Comparison of ENCODE assay signal across 19 cellular contexts in the genomic region with DNA sequence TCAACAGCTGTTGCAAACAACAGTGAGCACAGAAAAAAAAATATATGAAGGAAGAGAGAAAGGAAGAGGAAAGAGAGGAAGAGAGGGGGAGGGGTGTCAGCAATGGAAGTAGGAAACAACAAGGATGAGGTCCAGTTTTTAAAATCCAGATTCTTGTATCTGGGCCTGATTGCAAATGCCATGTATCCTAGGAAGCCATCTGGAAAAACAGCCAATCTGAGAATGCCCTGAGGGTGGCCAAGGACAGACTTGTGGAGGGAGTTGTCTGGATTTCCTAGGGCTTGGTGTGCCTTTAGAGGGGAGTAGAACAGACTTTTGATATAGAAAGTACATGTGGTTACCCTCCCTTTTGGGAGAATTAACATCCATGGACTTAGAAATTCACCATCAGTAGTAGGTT. TPM values are rescaled to one million over a fixed set of nuclear protein-coding genes. Genes with fewer than 3 reads are reported as not detected.
DNase-seq lines count a peak whose midpoint lies in the region; ATAC-seq and TF ChIP-seq lines count a peak whose summit lies in the region.
"Had no signal": no experiment of that assay in that cellular context is flagged by ENCODE, and none has a peak within 500 bp of the region (broad histone marks: within the 10 kb centered on the region; RNA-seq: fewer than 3 reads in every experiment).

No MANE protein-coding gene starts in this region.

- no peaks in the 10 kb centered on the region for H3K27me3 ChIP-seq in left ventricle myocardium inferior (ENCODE audit: low read depth)
- H3K27me3 ChIP-seq in heart right ventricle: no peaks in the 10 kb centered on the region
- H3K27me3 ChIP-seq in hepatocyte: no peaks in the 10 kb centered on the region
- H3K27me3 ChIP-seq: upper lobe of left lung had no signal

- intact Hi-C loops in left ventricle myocardium inferior (cut with micrococcal nuclease) (no loop called here), heart right ventricle (cut with DNase I) (loop anchor here in 1 of 10 donors (5.0 kb wide), 1 partner anchor 46 kb away; the partner anchor contains the start of gene PRKCE)

- peaks cover 28% of the 10 kb centered on the region for H3K4me1 Mint-ChIP-seq in brain

- H3K27me3 Mint-ChIP-seq in brain: no peaks in the 10 kb centered on the region
- H3K27me3 Mint-ChIP-seq: activated CD4-positive, alpha-beta T cell treated with anti-CD3 and anti-CD28 coated beads for 36 hours; CD4-positive, CD25-positive, alpha-beta regulatory T cell; dendritic cell treated with granulocyte-macrophage colony-stimulating factor and Interleukin-4, amounts not matched to agents 40 ng/mL and 50 ng/mL, for 4 days; stimulated activated naive CD8-positive, alpha-beta T cell treated with anti-CD3 and anti-CD28 coated beads, Interleukin-15, Interleukin-2, amounts not matched to agents 100 ng/mL and 50 ng/mL, for 24 hours had no signal

- H3K4me2 ChIP-seq in hepatocyte: no peak overlapping the region

- H3K36me3 Mint-ChIP-seq in brain: peaks cover 9% of the 10 kb centered on the region
- H3K36me3 Mint-ChIP-seq in activated naive CD4-positive, alpha-beta T cell treated with anti-CD3 and anti-CD28 coated beads, Interleukin-2, amount 50 U/mL, for 72 hours: no peaks in the 10 kb centered on the region
- H3K36me3 Mint-ChIP-seq: CD4-positive, CD25-positive, alpha-beta regulatory T cell had no signal

- H3K27ac ChIP-seq in left ventricle myocardium inferior (replicated peaks) (peak overlapping the region; percentile 12), heart right ventricle (peak overlapping the region in 1 of 10 donors; percentile 34), mesodermal cell (ENCODE audit: low read depth, low read length, severe bottlenecking) (peak overlapping the region; percentile 23), hepatocyte (no peak overlapping the region)
- H3K27ac ChIP-seq: upper lobe of left lung had no signal

- no peak for ATAC-seq in heart right ventricle
- ATAC-seq in activated naive CD4-positive, alpha-beta T cell treated with anti-CD3 and anti-CD28 coated beads, Interleukin-2, amount 50 U/mL, for 72 hours: no peak
- ATAC-seq: left lobe of liver had no signal

- H3K27ac Mint-ChIP-seq in brain: peak overlapping the region in 3 of 5 experiments; percentile 21 to 91 (median 52)
- H3K27ac Mint-ChIP-seq in activated naive CD4-positive, alpha-beta T cell treated with anti-CD3 and anti-CD28 coated beads, Interleukin-2, amount 50 U/mL, for 72 hours: no peak overlapping the region
- H3K27ac Mint-ChIP-seq: activated CD4-positive, alpha-beta T cell treated with anti-CD3 and anti-CD28 coated beads for 36 hours; activated naive CD8-positive, alpha-beta T cell treated with anti-CD3 and anti-CD28 coated beads, Interleukin-2, amount 10 ng/mL, durations not matched to agents 7 days and 5 days; dendritic cell treated with granulocyte-macrophage colony-stimulating factor and Interleukin-4, amounts not matched to agents 40 ng/mL and 50 ng/mL, for 4 days; stimulated activated naive CD8-positive, alpha-beta T cell treated with anti-CD3 and anti-CD28 coated beads, Interleukin-15, Interleukin-2, amounts not matched to agents 100 ng/mL and 50 ng/mL, for 24 hours had no signal

- TF ChIP-seq CTCF in left ventricle myocardium inferior (IDR thresholded peaks at IDR 0.05; ENCODE audit: borderline replicate concordance) (no peak), heart right ventricle (IDR thresholded peaks at IDR 0.05) (no peak), brain (conservative IDR thresholded peaks at IDR 0.05) (no peak), hepatocyte (IDR thresholded peaks at IDR 0.05; ENCODE audit: poor library complexity) (no peak)

- no peak overlapping the region for H2AFZ ChIP-seq in hepatocyte

- no peaks in the 10 kb centered on the region for H3K9me3 ChIP-seq in left ventricle myocardium inferior (replicated peaks)
- no peaks in the 10 kb centered on the region for H3K9me3 ChIP-seq in heart right ventricle
- no peaks in the 10 kb centered on the region for H3K9me3 ChIP-seq in mesodermal cell (ENCODE audit: control insufficient read depth, low read length)
- no peaks in the 10 kb centered on the region for H3K9me3 ChIP-seq in hepatocyte (ENCODE audit: low read depth)
- H3K9me3 ChIP-seq: upper lobe of left lung had no signal

- H3K4me1 ChIP-seq in left ventricle myocardium inferior (peaks cover 48% of the 10 kb centered on the region), heart right ventricle (peaks cover 0 to 50% (median 30%) of the 10 kb centered on the region in 9 donors), mesodermal cell (ENCODE audit: control insufficient read depth, insufficient read depth, low read length, poor library complexity, severe bottlenecking) (peaks cover 48% of the 10 kb centered on the region), hepatocyte (ENCODE audit: insufficient read depth) (peaks cover 7% of the 10 kb centered on the region)

- no peaks in the 10 kb centered on the region for H3K9me3 Mint-ChIP-seq in brain
- H3K9me3 Mint-ChIP-seq in activated naive CD4-positive, alpha-beta T cell treated with anti-CD3 and anti-CD28 coated beads, Interleukin-2, amount 50 U/mL, for 72 hours: no peaks in the 10 kb centered on the region
- H3K9me3 Mint-ChIP-seq: activated naive CD8-positive, alpha-beta T cell treated with anti-CD3 and anti-CD28 coated beads, Interleukin-2, amount 10 ng/mL, durations not matched to agents 7 days and 5 days; CD4-positive, CD25-positive, alpha-beta regulatory T cell; dendritic cell treated with granulocyte-macrophage colony-stimulating factor and Interleukin-4, amounts not matched to agents 40 ng/mL and 50 ng/mL, for 4 days; stimulated activated naive CD8-positive, alpha-beta T cell treated with anti-CD3 and anti-CD28 coated beads, Interleukin-15, Interleukin-2, amounts not matched to agents 100 ng/mL and 50 ng/mL, for 24 hours had no signal

- H3K4me3 Mint-ChIP-seq in brain: no peak overlapping the region
- H3K4me3 Mint-ChIP-seq: activated CD4-positive, alpha-beta T cell treated with anti-CD3 and anti-CD28 coated beads for 36 hours; activated naive CD8-positive, alpha-beta T cell treated with anti-CD3 and anti-CD28 coated beads, Interleukin-2, amount 10 ng/mL, durations not matched to agents 7 days and 5 days; CD4-positive, CD25-positive, alpha-beta regulatory T cell; dendritic cell treated with granulocyte-macrophage colony-stimulating factor and Interleukin-4, amounts not matched to agents 40 ng/mL and 50 ng/mL, for 4 days had no signal

- no peaks in the 10 kb centered on the region for H3K79me2 ChIP-seq in hepatocyte

- H3K9me2 ChIP-seq in hepatocyte (replicated peaks; ENCODE audit: insufficient read depth): no peaks in the 10 kb centered on the region

- no peaks in the 10 kb centered on the region for H3K36me3 ChIP-seq in left ventricle myocardium inferior
- no peaks in the 10 kb centered on the region for H3K36me3 ChIP-seq in heart right ventricle
- H3K36me3 ChIP-seq in mesodermal cell (ENCODE audit: control insufficient read depth, insufficient read depth, low read length): peaks cover 5% of the 10 kb centered on the region
- H3K36me3 ChIP-seq in hepatocyte (replicated peaks; ENCODE audit: insufficient read depth, low read depth): no peaks in the 10 kb centered on the region
- H3K36me3 ChIP-seq: upper lobe of left lung had no signal

- DNase-seq in left ventricle myocardium inferior: no peak
- DNase-seq in heart right ventricle: no peak
- DNase-seq in DMS53 treated with DMSO at 0.1 percent for 48 hours (lab: John Stamatoyannopoulos, UW; ENCODE audit: unreplicated experiment): no peak
- DNase-seq in activated naive CD4-positive, alpha-beta T cell treated with anti-CD3 and anti-CD28 coated beads, Interleukin-2, amount 50 U/mL, for 72 hours (ENCODE audit: low spot score in 2 of 2): no peak
- no peak for DNase-seq in NCI-H526 treated with DMSO at 0.1 percent for 48 hours (lab: John Stamatoyannopoulos, UW)
- no peak for DNase-seq in hepatocyte (ENCODE audit: low spot score)
- DNase-seq: activated naive CD8-positive, alpha-beta T cell treated with anti-CD3 and anti-CD28 coated beads, Interleukin-2, amount 10 ng/mL, durations not matched to agents 7 days and 5 days; CD4-positive, CD25-positive, alpha-beta regulatory T cell; DMS79; NCI-H2029; NCI-H446; occipital lobe; upper lobe of left lung had no signal

- H3K4me3 ChIP-seq in left ventricle myocardium inferior (no peak overlapping the region), heart right ventricle (no peak overlapping the region), mesodermal cell (ENCODE audit: extremely low read depth, insufficient read depth, low read length, poor library complexity, severe bottlenecking) (no peak overlapping the region), hepatocyte (no peak overlapping the region)
- H3K4me3 ChIP-seq: upper lobe of left lung had no signal

- H4K20me1 ChIP-seq in hepatocyte (ENCODE audit: insufficient read depth, poor library complexity, severe bottlenecking): no peaks in the 10 kb centered on the region

RNA-seq across cellular contexts. Expression of gene PRKCE, which starts 47.1 kb away (rescaled TPM):
- total RNA-seq in left ventricle myocardium inferior (14.7 TPM), heart right ventricle (10 to 100 TPM; 15.9 to 22.7 (median 17.3) TPM), hepatocyte (6.1 and 11.9 TPM in 2 replicates)
- polyA plus RNA-seq in heart right ventricle (1 to 10 TPM; 3.7 to 6.2 TPM), brain (ENCODE audit: insufficient read depth, low read depth, low replicate concordance) (6.0 TPM), hepatocyte (9.5 and 9.6 TPM in 2 replicates)
- 19.1 TPM for polyA plus RNA-seq in mesodermal cell (2013, experiment 1 of 2)
- 19.3 TPM for polyA plus RNA-seq in mesodermal cell (2013, experiment 2 of 2)
- 10 to 100 TPM; 10.4 to 13.8 TPM for total RNA-seq in activated naive CD4-positive, alpha-beta T cell treated with anti-CD3 and anti-CD28 coated beads, Interleukin-2, amount 50 U/mL, for 72 hours

Comparison
In these comparisons a context has a peak if more than half of its experiments do, and no peak if none do; other contexts are left out.
1. H3K27ac Mint-ChIP-seq: peak in brain (3 of 5); none in activated naive CD4-positive, alpha-beta T cell treated with anti-CD3 and anti-CD28 coated beads, Interleukin-2, amount 50 U/mL, for 72 hours (0 of 2).